ENCODE assay signal across 1 cellular context in the genomic region with DNA sequence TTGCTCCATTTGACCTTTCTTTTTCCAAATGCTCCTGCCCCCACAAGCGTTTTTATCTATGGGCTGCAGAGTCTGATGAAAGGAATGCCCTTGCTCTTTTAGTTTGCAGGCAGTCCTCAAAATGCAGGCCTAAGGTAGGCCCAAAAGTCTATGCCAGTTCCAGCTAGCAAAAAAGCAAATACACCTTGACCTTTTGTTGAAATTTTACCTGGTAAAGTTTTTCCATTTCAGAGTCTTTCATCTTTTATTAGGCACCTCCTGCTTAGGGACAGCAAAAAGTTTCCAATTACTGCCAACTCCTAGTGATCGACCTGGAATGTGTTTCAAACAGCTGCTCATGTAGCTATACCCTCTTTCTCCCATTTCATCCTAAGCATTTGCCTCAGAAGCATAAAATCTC.
TF ChIP-seq lines count a peak whose summit lies in the region.

No MANE protein-coding gene starts in this region.

TF ChIP-seq in liver, 16 proteins besides CTCF, POLR2A, EP300 and RAD21 (continued from another document):
- TF ChIP-seq SP1 (IDR thresholded peaks at IDR 0.05) (peak; percentile 80), HNF4G (IDR thresholded peaks at IDR 0.05) (peak; percentile 54), NR2F2 (IDR thresholded peaks at IDR 0.05) (peak; percentile 77), JUND (IDR thresholded peaks at IDR 0.05) (peak; percentile 40 to 57), RXRA (IDR thresholded peaks at IDR 0.05) (peak; percentile 76 to 86), HNF4A (conservative IDR thresholded peaks at IDR 0.05) (peak; percentile 72 to 73), FOXA2 (IDR thresholded peaks at IDR 0.05) (no peak), TAF1 (conservative IDR thresholded peaks at IDR 0.05) (peak; percentile 45), GABPA (IDR thresholded peaks at IDR 0.05 in 1 of 2, conservative IDR thresholded peaks at IDR 0.05 in 1 of 2) (peak in 1 of 2 donors; percentile 28), EGR1 (IDR thresholded peaks at IDR 0.05; ENCODE audit: low read depth in 2 of 2) (peak; percentile 54 to 67), YY1 (IDR thresholded peaks at IDR 0.05) (peak; percentile 64), FOXA1 (IDR thresholded peaks at IDR 0.05) (no peak)
- TF ChIP-seq, protein P1, sequence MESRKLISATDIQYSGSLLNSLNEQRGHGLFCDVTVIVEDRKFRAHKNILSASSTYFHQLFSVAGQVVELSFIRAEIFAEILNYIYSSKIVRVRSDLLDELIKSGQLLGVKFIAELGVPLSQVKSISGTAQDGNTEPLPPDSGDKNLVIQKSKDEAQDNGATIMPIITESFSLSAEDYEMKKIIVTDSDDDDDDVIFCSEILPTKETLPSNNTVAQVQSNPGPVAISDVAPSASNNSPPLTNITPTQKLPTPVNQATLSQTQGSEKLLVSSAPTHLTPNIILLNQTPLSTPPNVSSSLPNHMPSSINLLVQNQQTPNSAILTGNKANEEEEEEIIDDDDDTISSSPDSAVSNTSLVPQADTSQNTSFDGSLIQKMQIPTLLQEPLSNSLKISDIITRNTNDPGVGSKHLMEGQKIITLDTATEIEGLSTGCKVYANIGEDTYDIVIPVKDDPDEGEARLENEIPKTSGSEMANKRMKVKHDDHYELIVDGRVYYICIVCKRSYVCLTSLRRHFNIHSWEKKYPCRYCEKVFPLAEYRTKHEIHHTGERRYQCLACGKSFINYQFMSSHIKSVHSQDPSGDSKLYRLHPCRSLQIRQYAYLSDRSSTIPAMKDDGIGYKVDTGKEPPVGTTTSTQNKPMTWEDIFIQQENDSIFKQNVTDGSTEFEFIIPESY (IDR thresholded peaks at IDR 0.05), result peak; percentile 29
- TF ChIP-seq, protein P2, sequence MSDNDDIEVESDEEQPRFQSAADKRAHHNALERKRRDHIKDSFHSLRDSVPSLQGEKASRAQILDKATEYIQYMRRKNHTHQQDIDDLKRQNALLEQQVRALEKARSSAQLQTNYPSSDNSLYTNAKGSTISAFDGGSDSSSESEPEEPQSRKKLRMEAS (IDR thresholded peaks at IDR 0.05), result peak; percentile 29
